16 cellular contexts compared by ENCODE assay signal in the genomic region with DNA sequence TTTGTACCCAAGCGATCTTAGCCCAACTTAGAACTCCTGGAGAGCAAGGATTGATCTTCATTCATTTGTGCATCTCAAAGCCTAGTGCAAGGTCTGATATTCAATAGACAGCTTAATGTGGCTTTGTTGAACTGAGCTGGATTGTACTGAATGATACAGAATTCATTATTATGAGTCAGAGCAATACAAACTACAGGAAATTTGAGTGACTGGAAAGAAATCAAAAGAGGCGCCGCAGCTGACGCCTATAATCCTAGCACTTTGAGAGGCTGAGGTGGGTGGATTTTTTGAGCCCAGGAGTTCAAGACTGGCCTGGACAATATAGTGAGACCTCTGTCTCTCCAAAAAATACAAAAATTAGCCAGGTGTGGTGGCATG.
"Had no signal": no experiment of that assay in that cellular context is flagged by ENCODE, and none has a peak within 500 bp of the region (broad histone marks: within the 10 kb centered on the region; RNA-seq: fewer than 3 reads in every experiment).

No MANE protein-coding gene starts in this region.

- H3K4me3 ChIP-seq: cardiac muscle cell, gastrocnemius medialis, right atrium auricular region, smooth muscle cell, tibial nerve had no signal

- ATAC-seq: activated CD4-positive, CD25-positive, alpha-beta regulatory T cell treated with anti-CD3 and anti-CD28 coated beads, Interleukin-2, amount 50 U/mL, for 24 hours; activated CD8-positive, alpha-beta T cell treated with anti-CD3 and anti-CD28 coated beads for 36 hours; activated T-cell treated with anti-CD3 and anti-CD28 coated beads, Interleukin-2, amount 50 U/mL, for 72 hours; gastrocnemius medialis had no signal

- H3K36me3 ChIP-seq: cardiac muscle cell, gastrocnemius medialis, neutrophil, right atrium auricular region, tibial nerve had no signal

- FAIRE-seq: colon, kidney had no signal

- H3K27me3 ChIP-seq: cardiac muscle cell, gastrocnemius medialis, neutrophil, right atrium auricular region, tibial nerve had no signal

- DNase-seq: activated CD8-positive, alpha-beta memory T cell treated with anti-CD3 and anti-CD28 coated beads, Interleukin-2, amount 50 U/mL, for 4 hours; activated CD8-positive, alpha-beta T cell treated with anti-CD3 and anti-CD28 coated beads for 36 hours; activated gamma-delta T cell treated with Interleukin-2 at 50 U/mL for 16 hours; activated naive CD8-positive, alpha-beta T cell treated with anti-CD3 and anti-CD28 coated beads for 36 hours; activated T-cell treated with anti-CD3 and anti-CD28 coated beads, Interleukin-2, amount 50 U/mL, for 72 hours; effector CD8-positive, alpha-beta T cell; gastrocnemius medialis; kidney; naive B cell had no signal

- H3K27ac ChIP-seq: cardiac muscle cell, gastrocnemius medialis, neutrophil, right atrium auricular region, tibial nerve had no signal

- H3K9me3 ChIP-seq: gastrocnemius medialis, neutrophil, right atrium auricular region, tibial nerve had no signal

- H3K4me1 ChIP-seq: gastrocnemius medialis, right atrium auricular region had no signal
